In the genomic region with DNA sequence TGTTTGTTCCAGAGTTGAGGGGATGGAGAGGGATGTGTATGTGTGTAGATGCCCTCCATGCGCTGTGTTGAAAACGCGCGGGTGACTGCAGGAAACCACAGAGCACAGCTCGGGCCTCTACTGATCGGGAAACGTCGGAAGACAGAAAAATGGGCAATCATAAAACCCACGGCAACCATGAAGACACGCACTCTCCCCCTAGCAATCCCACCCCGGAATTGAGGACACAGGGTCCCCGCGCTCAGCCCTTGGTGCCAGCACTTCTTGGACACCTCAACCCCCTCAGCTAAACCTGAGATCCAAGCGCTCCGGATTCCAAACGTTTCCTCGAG, we compare ENCODE assay signal across 6 cellular contexts. TPM values are rescaled to one million over a fixed set of nuclear protein-coding genes. Genes with fewer than 3 reads are reported as not detected.
DNase-seq lines count a peak whose midpoint lies in the region; ATAC-seq and TF ChIP-seq lines count a peak whose summit lies in the region.

No MANE protein-coding gene starts in this region.

- H3K4me1 Mint-ChIP-seq in central memory CD8-positive, alpha-beta T cell: peaks cover 33% of the 10 kb centered on the region

- peaks cover 15% of the 10 kb centered on the region for H3K4me1 ChIP-seq in ovary (ENCODE audit: insufficient read depth)

- H3K4me3 ChIP-seq in ovary: peak overlapping the region; percentile 83

- peaks cover 34% of the 10 kb centered on the region for H3K36me3 Mint-ChIP-seq in central memory CD8-positive, alpha-beta T cell (ENCODE audit: insufficient read depth)

- H3K27ac ChIP-seq in C4-2B: peak overlapping the region; percentile 98
- peak overlapping the region; percentile 44 to 82 for H3K27ac ChIP-seq in ovary

- H3K27me3 ChIP-seq in ovary: no peaks in the 10 kb centered on the region

- H3K9me3 Mint-ChIP-seq in central memory CD8-positive, alpha-beta T cell: no peaks in the 10 kb centered on the region

- TF ChIP-seq EP300 in ovary (IDR thresholded peaks at IDR 0.05): no peak

- no peaks in the 10 kb centered on the region for H3K27me3 Mint-ChIP-seq in central memory CD8-positive, alpha-beta T cell

- H3K9me3 ChIP-seq in ovary: no peaks in the 10 kb centered on the region

- intact Hi-C loops in ovary (cut with DNase I): loop anchor here in 2 of 4 donors (5.0 to 10.0 kb wide), 2 partner anchors 56 to 276 kb away; a partner anchor contains a TSS

- DNase-seq in central memory CD8-positive, alpha-beta T cell (ENCODE audit: low spot score in 2 of 2): no peak
- DNase-seq in ovary (no peak), NCI-H187 treated with DMSO at 0.1 percent for 48 hours (lab: John Stamatoyannopoulos, UW) (no peak)

- TF ChIP-seq CTCF in C4-2B (conservative IDR thresholded peaks at IDR 0.05): no peak
- TF ChIP-seq CTCF in ovary (IDR thresholded peaks at IDR 0.05): no peak

- peak overlapping the region; percentile 98 for H3K4me3 Mint-ChIP-seq in central memory CD8-positive, alpha-beta T cell

- 0 to 1% (median 0%) methylated on average over 17 of the region's 17 CpGs for WGBS in ovary, 3 donors

- no peak for TF ChIP-seq POLR2A in ovary (IDR thresholded peaks at IDR 0.05)

- no peaks in the 10 kb centered on the region for H3K36me3 ChIP-seq in ovary

- H3K27ac Mint-ChIP-seq in central memory CD8-positive, alpha-beta T cell (ENCODE audit: low read depth): peak overlapping the region; percentile 94

- ATAC-seq in HG03571 (IDR thresholded peaks at IDR 0.05; ENCODE audit: unreplicated experiment) (peak; percentile 10), GM21360 (IDR thresholded peaks at IDR 0.05; ENCODE audit: unreplicated experiment) (no peak)
- ATAC-seq in central memory CD8-positive, alpha-beta T cell (replicated peaks; ENCODE audit: extremely low read depth, poor library complexity, severe bottlenecking): peak; percentile 37

RNA-seq across cellular contexts. Expression of a gene that starts 0.2 kb away (rescaled TPM):
- total RNA-seq in ovary: 10 to 100 TPM in 2 of 7 donors, 1 to 10 TPM in 5; 7.1 to 13.7 (median 8.9) TPM
- 1 to 10 TPM; 1.6 to 9.6 TPM for polyA plus RNA-seq in ovary

RNA-seq across cellular contexts. Expression of a gene that starts 0.8 kb away (rescaled TPM):
- 1 to 10 TPM; 2.4 to 6.0 (median 4.6) TPM for total RNA-seq in ovary
- 1 to 10 TPM; 2.6 to 5.3 TPM for polyA plus RNA-seq in ovary

RNA-seq across cellular contexts. Expression of a gene that starts 6.1 kb away (rescaled TPM):
- 10 to 100 TPM; 14.2 to 31.5 (median 21.7) TPM for total RNA-seq in ovary
- 10 to 100 TPM in 1 of 2 donors, 1 to 10 TPM in 1; 3.6 to 16.9 TPM for polyA plus RNA-seq in ovary

RNA-seq across cellular contexts. Expression of a gene that starts 6.2 kb away (rescaled TPM):
- total RNA-seq in ovary: 10 to 100 TPM; 24.2 to 62.3 (median 35.1) TPM
- 10 to 100 TPM; 50.8 to 55.5 TPM for polyA plus RNA-seq in ovary

RNA-seq across cellular contexts. Expression of a gene that starts 7.6 kb away (rescaled TPM):
- total RNA-seq in ovary: 100 to 1,000 TPM; 106 to 239 (median 170) TPM
- 100 to 1,000 TPM in 1 of 2 donors, 10 to 100 TPM in 1; 97.6 to 284 TPM for polyA plus RNA-seq in ovary
